In genomic region chr10:65083222-65083621, GRCh38 we compare ENCODE assay signal across 22 cellular contexts.
"Had no signal": no experiment of that assay in that cellular context is flagged by ENCODE, and none has a peak within 500 bp of the region (broad histone marks: within the 10 kb centered on the region; RNA-seq: fewer than 3 reads in every experiment).

No MANE protein-coding gene starts in this region.

- ATAC-seq: activated CD8-positive, alpha-beta memory T cell treated with anti-CD3 and anti-CD28 coated beads, Interleukin-2, amount 10 ng/mL, durations not matched to agents 7 days and 5 days; activated T-helper 17 cell treated with anti-CD3 and anti-CD28 coated beads, Interleukin-2, amount 50 U/mL, for 72 hours; T-helper 17 cell had no signal

- H3K36me3 ChIP-seq: adrenal gland had no signal

- H3K4me3 ChIP-seq: adrenal gland, PC-9 had no signal

- H3K9me3 ChIP-seq: adrenal gland had no signal

- H3K27ac ChIP-seq: adrenal gland, PC-9 had no signal

- H3K4me1 ChIP-seq: adrenal gland had no signal

- H3K27me3 ChIP-seq: adrenal gland had no signal

- DNase-seq: activated B cell treated with CpG ODN at 0.5 μM for 24 hours; activated CD4-positive, alpha-beta T cell treated with anti-CD3 and anti-CD28 coated beads for 1 hour; activated CD4-positive, alpha-beta T cell treated with anti-CD3 and anti-CD28 coated beads, Interleukin-2, amount 10 ng/mL, durations not matched to agents 24 days and 14 days; activated CD4-positive, alpha-beta T cell treated with anti-CD3 and anti-CD28 coated beads, Interleukin-2, amount 50 U/mL, for 48 hours; activated CD8-positive, alpha-beta memory T cell treated with anti-CD3 and anti-CD28 coated beads, Interleukin-2, amount 10 ng/mL, durations not matched to agents 7 days and 5 days; activated gamma-delta T cell; activated naive CD4-positive, alpha-beta T cell treated with anti-CD3 and anti-CD28 coated beads for 36 hours; activated T-cell treated with anti-CD3 and anti-CD28 coated beads, Interleukin-2, amount 50 U/mL, for 48 hours; adrenal gland; anterior cingulate cortex; cerebellar nuclear complex; MM.1S; NCI-H1105; NCI-H1436; NCI-H187; NCI-H2081; NCI-H2227 treated with DMSO at 0.1 percent for 48 hours; PC-9; SIG-M5; T-helper 17 cell; T-helper 9 cell had no signal
